In genomic region chr6:107488875-107489635, GRCh38 we compare ENCODE assay signal across 8 cellular contexts. TPM values are rescaled to one million over a fixed set of nuclear protein-coding genes. Genes with fewer than 3 reads are reported as not detected.
DNase-seq lines count a peak whose midpoint lies in the region; ATAC-seq and TF ChIP-seq lines count a peak whose summit lies in the region.

No MANE protein-coding gene starts in this region.

- DNase-seq in 8988T (peak; percentile 85), GM13976 (ENCODE audit: low spot score) (peak; percentile 56), NCI-H748 (lab: John Stamatoyannopoulos, UW; ENCODE audit: unreplicated experiment) (peak; percentile 76), adipocyte (ENCODE audit: low read depth) (peak; percentile 49), left ventricle myocardium superior (peak; percentile 66), posterior cingulate gyrus (peak; percentile 28 to 91 (median 40))

- ATAC-seq in left ventricle myocardium superior (peak; percentile 42), HG03280 (IDR thresholded peaks at IDR 0.05; ENCODE audit: unreplicated experiment) (no peak), GM21619 (IDR thresholded peaks at IDR 0.05; ENCODE audit: unreplicated experiment) (no peak)

- in situ Hi-C loops in GM13976 (cut with MboI; ENCODE audit: low sequenced_read_pairs, unreplicated experiment): no loop called here

- intact Hi-C loops in left ventricle myocardium superior (cut with micrococcal nuclease) (no loop called here), posterior cingulate gyrus (cut with DNase I) (loop anchor here (1.0 kb wide), 1 partner anchor 30 kb away; the partner anchor contains the start of gene PDSS2)

- no peak for TF ChIP-seq CTCF in GM13976 (IDR thresholded peaks at IDR 0.05; ENCODE audit: borderline replicate concordance, control extremely low read depth, extremely low read depth, insufficient read depth, missing control alignments)

- H3K4me1 ChIP-seq in adipocyte (ENCODE audit: control insufficient read depth, insufficient read depth, low read length): peaks cover 34% of the 10 kb centered on the region

- H3K9me3 ChIP-seq in adipocyte (ENCODE audit: control insufficient read depth, low read length): no peaks in the 10 kb centered on the region

- peak overlapping the region; percentile 83 for H3K9ac ChIP-seq in adipocyte (ENCODE audit: low read length)

- H3K4me3 ChIP-seq in adipocyte (ENCODE audit: low read length): peak overlapping the region; percentile 93

- no peaks in the 10 kb centered on the region for H3K27me3 ChIP-seq in adipocyte (replicated peaks; ENCODE audit: control insufficient read depth, insufficient read depth, low read length)

- no peaks in the 10 kb centered on the region for H3K36me3 ChIP-seq in adipocyte (ENCODE audit: control insufficient read depth, insufficient read depth, low read length, severe bottlenecking)

RNA-seq across cellular contexts. Expression of gene SOBP, which starts 0.9 kb away (rescaled TPM):
- 15.3 TPM for total RNA-seq in left ventricle myocardium superior

RNA-seq across cellular contexts. Expression of gene PDSS2, which starts 29.7 kb away (rescaled TPM):
- 16.2 TPM for total RNA-seq in left ventricle myocardium superior
